Comparison of ENCODE assay signal across 1 cellular context in genomic region chr5:131322926-131323325, GRCh38.
A peak's percentile ranks its signal among the peaks of the same experiment; 100 is the strongest.
TF ChIP-seq lines count a peak whose summit lies in the region.

No MANE protein-coding gene starts in this region.

TF ChIP-seq in K562, 482 proteins besides CTCF, POLR2A, EP300 and RAD21:
- TF ChIP-seq NRF1 (conservative IDR thresholded peaks at IDR 0.05 in 1 of 2, IDR thresholded peaks at IDR 0.05 in 1 of 2) (no peak), CHD1 (IDR thresholded peaks at IDR 0.05; ENCODE audit: low read length) (no peak), NELFE (IDR thresholded peaks at IDR 0.05; ENCODE audit: insufficient read depth, insufficient read length) (no peak), ZNF551 (CRISPR knock-in tag; IDR thresholded peaks at IDR 0.05) (no peak), CHD2 (IDR thresholded peaks at IDR 0.05; ENCODE audit: low read depth, low read length) (no peak), ZNF316 (IDR thresholded peaks at IDR 0.05) (peak; percentile 33; the same call in 1 of the 2 replicates), SPI1 (IDR thresholded peaks at IDR 0.05; ENCODE audit: borderline replicate concordance, low read depth, low read length) (no peak)
- TF ChIP-seq, protein P1, sequence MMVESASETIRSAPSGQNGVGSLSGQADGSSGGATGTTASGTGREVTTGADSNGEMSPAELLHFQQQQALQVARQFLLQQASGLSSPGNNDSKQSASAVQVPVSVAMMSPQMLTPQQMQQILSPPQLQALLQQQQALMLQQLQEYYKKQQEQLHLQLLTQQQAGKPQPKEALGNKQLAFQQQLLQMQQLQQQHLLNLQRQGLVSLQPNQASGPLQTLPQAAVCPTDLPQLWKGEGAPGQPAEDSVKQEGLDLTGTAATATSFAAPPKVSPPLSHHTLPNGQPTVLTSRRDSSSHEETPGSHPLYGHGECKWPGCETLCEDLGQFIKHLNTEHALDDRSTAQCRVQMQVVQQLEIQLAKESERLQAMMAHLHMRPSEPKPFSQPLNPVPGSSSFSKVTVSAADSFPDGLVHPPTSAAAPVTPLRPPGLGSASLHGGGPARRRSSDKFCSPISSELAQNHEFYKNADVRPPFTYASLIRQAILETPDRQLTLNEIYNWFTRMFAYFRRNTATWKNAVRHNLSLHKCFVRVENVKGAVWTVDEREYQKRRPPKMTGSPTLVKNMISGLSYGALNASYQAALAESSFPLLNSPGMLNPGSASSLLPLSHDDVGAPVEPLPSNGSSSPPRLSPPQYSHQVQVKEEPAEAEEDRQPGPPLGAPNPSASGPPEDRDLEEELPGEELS (CRISPR knock-in tag; IDR thresholded peaks at IDR 0.05; ENCODE audit: borderline replicate concordance), result no peak
